9 cellular contexts compared by ENCODE assay signal in genomic region chr12:5745251-5745888, GRCh38.
DNase-seq lines count a peak whose midpoint lies in the region; ATAC-seq and TF ChIP-seq lines count a peak whose summit lies in the region.
"Had no signal": no experiment of that assay in that cellular context is flagged by ENCODE, and none has a peak within 500 bp of the region (broad histone marks: within the 10 kb centered on the region; RNA-seq: fewer than 3 reads in every experiment).

No MANE protein-coding gene starts in this region.

- intact Hi-C loops in CD4-positive, alpha-beta T cell (cut with DNase I, micrococcal nuclease) = loop anchor here (1.0 to 2.0 kb wide), 2 partner anchors 51 kb away; no protein-coding TSS in a partner anchor

- CTCF ChIA-PET in CD4-positive, alpha-beta T cell (lab: Charles Lee) = interaction anchor here (0.7 kb wide), 1 partner anchor 63 kb away, joined by 3 read pairs; no protein-coding TSS in a partner anchor

- no peaks in the 10 kb centered on the region for H3K36me3 Mint-ChIP-seq in CD4-positive, alpha-beta T cell (ENCODE audit: low read depth)

- H3K27me3 ChIP-seq in CD4-positive, alpha-beta T cell (ENCODE audit: control insufficient read depth, insufficient read depth, low read length) = no peaks in the 10 kb centered on the region

- TF ChIP-seq CTCF in CD4-positive, alpha-beta T cell (IDR thresholded peaks at IDR 0.05) = peak; percentile 40

- no peak overlapping the region for H3K4me3 Mint-ChIP-seq in CD4-positive, alpha-beta T cell
- H3K4me3 Mint-ChIP-seq: T-helper 17 cell had no signal

- H3K9me3 Mint-ChIP-seq in CD4-positive, alpha-beta T cell = no peaks in the 10 kb centered on the region

- peak in 8 of 10 experiments; percentile 5 to 41 (median 18) for DNase-seq in CD4-positive, alpha-beta T cell
- DNase-seq in NCI-H2107 (lab: John Stamatoyannopoulos, UW) (peak; percentile 17), fibroblast of peridontal ligament (ENCODE audit: extremely low read depth) (peak; percentile 35), occipital lobe (lab: John Stamatoyannopoulos, UW) (peak; percentile 1), ureter (ENCODE audit: low spot score) (peak; percentile 66), NOMO-1 treated with dmso at 0.1 percent for 144 hours (lab: John Stamatoyannopoulos, UW; ENCODE audit: unreplicated experiment) (no peak)
- peak; percentile 43 for DNase-seq in activated CD8-positive, alpha-beta memory T cell treated with anti-CD3 and anti-CD28 coated beads, Interleukin-2, amount 50 U/mL, for 4 hours

- no peak overlapping the region for H3K27ac ChIP-seq in CD4-positive, alpha-beta T cell (ENCODE audit: low read depth, low read length)

- no peak overlapping the region for H3K27ac Mint-ChIP-seq in CD4-positive, alpha-beta T cell
- H3K27ac Mint-ChIP-seq: T-helper 17 cell had no signal

- POLR2A ChIA-PET in CD4-positive, alpha-beta T cell (lab: Charles Lee) = interaction anchor here (1.0 kb wide), 1 partner anchor 51 kb away, joined by 3 read pairs; no protein-coding TSS in a partner anchor

- H3K9me3 ChIP-seq in CD4-positive, alpha-beta T cell (ENCODE audit: control insufficient read depth, low read length) = no peaks in the 10 kb centered on the region

- peaks cover 40% of the 10 kb centered on the region for H3K4me1 Mint-ChIP-seq in CD4-positive, alpha-beta T cell (ENCODE audit: low read depth)
- H3K4me1 Mint-ChIP-seq: T-helper 17 cell had no signal

- peaks cover 4% of the 10 kb centered on the region for H3K27me3 Mint-ChIP-seq in CD4-positive, alpha-beta T cell

- peak; percentile 44 for ATAC-seq in CD4-positive, alpha-beta T cell (ENCODE audit: poor library complexity)
- peak; percentile 59 for ATAC-seq in GM19351 (IDR thresholded peaks at IDR 0.05; ENCODE audit: unreplicated experiment)
- ATAC-seq: T-helper 17 cell had no signal
